ENCODE assay signal across 5 cellular contexts in genomic region chr3:129545951-129546350, GRCh38. TPM values are rescaled to one million over a fixed set of nuclear protein-coding genes. Genes with fewer than 3 reads are reported as not detected.
"Had no signal": no experiment of that assay in that cellular context is flagged by ENCODE, and none has a peak within 500 bp of the region (broad histone marks: within the 10 kb centered on the region; RNA-seq: fewer than 3 reads in every experiment).

No MANE protein-coding gene starts in this region.

RNA-seq across cellular contexts. Expression of gene H1-8, which starts 3.0 kb away (rescaled TPM):
- total RNA-seq: HepG2, HT-29, HT1080, IMR-90, K562 had no signal

RNA-seq across cellular contexts. Expression of gene RHO, which starts 17.5 kb away (rescaled TPM):
- total RNA-seq: HepG2, HT-29, HT1080, IMR-90, K562 had no signal
